12 cellular contexts compared by ENCODE assay signal in the genomic region with DNA sequence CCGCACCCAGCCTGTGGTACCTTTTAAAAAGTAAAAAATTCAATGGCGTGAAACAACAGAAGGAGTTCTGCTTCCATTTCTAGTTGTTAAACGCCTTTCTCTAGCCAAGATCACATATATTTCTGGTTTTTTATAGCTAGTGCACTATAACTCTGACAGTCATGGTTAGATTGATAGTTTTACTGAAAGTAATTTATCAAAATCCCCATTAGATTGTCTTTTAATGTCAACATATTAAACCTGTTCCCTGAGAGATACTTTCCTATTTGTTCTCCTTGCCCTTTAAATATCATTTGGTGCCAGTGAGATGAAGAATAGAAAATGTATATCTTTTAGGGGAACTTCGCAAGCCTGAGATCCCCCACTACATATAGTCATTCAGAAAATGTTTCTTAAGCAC. TPM values are rescaled to one million over a fixed set of nuclear protein-coding genes. Genes with fewer than 3 reads are reported as not detected.
DNase-seq lines count a peak whose midpoint lies in the region; ATAC-seq and FAIRE-seq lines count a peak whose summit lies in the region.
"Had no signal": no experiment of that assay in that cellular context is flagged by ENCODE, and none has a peak within 500 bp of the region (broad histone marks: within the 10 kb centered on the region; RNA-seq: fewer than 3 reads in every experiment).

No MANE protein-coding gene starts in this region.

- H3K9me3 Mint-ChIP-seq in activated CD8-positive, alpha-beta T cell treated with anti-CD3 and anti-CD28 coated beads, Interleukin-2, amount 10 ng/mL, durations not matched to agents 7 days and 5 days (ENCODE audit: insufficient read depth), result no peaks in the 10 kb centered on the region
- no peaks in the 10 kb centered on the region for H3K9me3 Mint-ChIP-seq in natural killer cell treated with Interleukin-12 subunit alpha and Interleukin-12 subunit beta and Interleukin-15 and Interleukin-18, amount 100 ng/mL, for 72 hours

- DNase-seq in GM18507 (ENCODE audit: extremely low spot score, insufficient read length, low read depth) (no peak), DMS53 (lab: John Stamatoyannopoulos, UW) (no peak), NK-92 (lab: John Stamatoyannopoulos, UW; ENCODE audit: unreplicated experiment) (no peak)
- DNase-seq in activated CD8-positive, alpha-beta T cell treated with anti-CD3 and anti-CD28 coated beads, Interleukin-2, amount 10 ng/mL, durations not matched to agents 7 days and 5 days, result no peak
- no peak for DNase-seq in natural killer cell treated with Interleukin-12 subunit alpha and Interleukin-12 subunit beta and Interleukin-15 and Interleukin-18, amount 100 ng/mL, for 72 hours (ENCODE audit: low spot score)
- no peak for DNase-seq in activated CD4-positive, alpha-beta T cell treated with anti-CD3 and anti-CD28 coated beads, Interleukin-2, amount 50 U/mL, for 1 hour
- DNase-seq: activated effector memory CD4-positive, alpha-beta T cell treated with Interleukin-2 at 50 U/mL for 16 hours; NCI-H1436; T-helper 9 cell had no signal

- no peak overlapping the region for H3K4me3 ChIP-seq in ACC112 (ENCODE audit: low read depth, low read length)

- H3K36me3 Mint-ChIP-seq in activated CD8-positive, alpha-beta T cell treated with anti-CD3 and anti-CD28 coated beads, Interleukin-2, amount 10 ng/mL, durations not matched to agents 7 days and 5 days (ENCODE audit: low read depth), result peaks cover 55% of the 10 kb centered on the region
- H3K36me3 Mint-ChIP-seq in natural killer cell treated with Interleukin-12 subunit alpha and Interleukin-12 subunit beta and Interleukin-15 and Interleukin-18, amount 100 ng/mL, for 72 hours, result peaks cover 13% of the 10 kb centered on the region

- FAIRE-seq in GM18507 (lab: Jason Lieb, UNC), result peak; percentile 69
- FAIRE-seq: frontal cortex had no signal

- H3K27me3 Mint-ChIP-seq in activated CD8-positive, alpha-beta T cell treated with anti-CD3 and anti-CD28 coated beads, Interleukin-2, amount 10 ng/mL, durations not matched to agents 7 days and 5 days (ENCODE audit: low read depth), result no peaks in the 10 kb centered on the region
- H3K27me3 Mint-ChIP-seq in natural killer cell treated with Interleukin-12 subunit alpha and Interleukin-12 subunit beta and Interleukin-15 and Interleukin-18, amount 100 ng/mL, for 72 hours, result no peaks in the 10 kb centered on the region

- no peak overlapping the region for H2AFZ ChIP-seq in ACC112 (ENCODE audit: low read length, unreplicated experiment)

- no peaks in the 10 kb centered on the region for H3K36me3 ChIP-seq in ACC112 (ENCODE audit: insufficient read depth, low read length)

- POLR2A ChIA-PET in activated CD8-positive, alpha-beta T cell treated with anti-CD3 and anti-CD28 coated beads, Interleukin-2, amount 10 ng/mL, durations not matched to agents 7 days and 5 days (lab: Charles Lee), result interaction anchor here (1.5 to 16.0 kb wide), 6 partner anchors 6 to 39 kb away, joined by 3 to 381 read pairs (median 32); a partner anchor contains a TSS

- H3K27me3 ChIP-seq in ACC112 (ENCODE audit: insufficient read depth, low read length), result no peaks in the 10 kb centered on the region

- H3K79me2 ChIP-seq in ACC112 (ENCODE audit: control insufficient read depth, insufficient read depth, low read length, unreplicated experiment), result peaks cover 93% of the 10 kb centered on the region

- no peak for ATAC-seq in activated CD8-positive, alpha-beta T cell treated with anti-CD3 and anti-CD28 coated beads, Interleukin-2, amount 10 ng/mL, durations not matched to agents 7 days and 5 days
- no peak for ATAC-seq in natural killer cell treated with Interleukin-12 subunit alpha and Interleukin-12 subunit beta and Interleukin-15 and Interleukin-18, amount 100 ng/mL, for 72 hours
- ATAC-seq in HG02588 (IDR thresholded peaks at IDR 0.05; ENCODE audit: unreplicated experiment), result no peak

- H3K4me1 ChIP-seq in ACC112 (ENCODE audit: control insufficient read depth, insufficient read depth, low read length, unreplicated experiment), result peaks cover 71% of the 10 kb centered on the region

- peaks cover 91% of the 10 kb centered on the region for H3K4me1 Mint-ChIP-seq in activated CD8-positive, alpha-beta T cell treated with anti-CD3 and anti-CD28 coated beads, Interleukin-2, amount 10 ng/mL, durations not matched to agents 7 days and 5 days (ENCODE audit: low read depth)
- H3K4me1 Mint-ChIP-seq in natural killer cell treated with Interleukin-12 subunit alpha and Interleukin-12 subunit beta and Interleukin-15 and Interleukin-18, amount 100 ng/mL, for 72 hours (ENCODE audit: low read depth in 2 of 2), result peaks cover 61 to 79% of the 10 kb centered on the region in 2 donors

- H3K27ac ChIP-seq in ACC112 (ENCODE audit: low read depth, low read length), result peak overlapping the region; percentile 67

- H3K4me3 Mint-ChIP-seq in activated CD8-positive, alpha-beta T cell treated with anti-CD3 and anti-CD28 coated beads, Interleukin-2, amount 10 ng/mL, durations not matched to agents 7 days and 5 days, result peak overlapping the region; percentile 76
- peak overlapping the region; percentile 88 for H3K4me3 Mint-ChIP-seq in natural killer cell treated with Interleukin-12 subunit alpha and Interleukin-12 subunit beta and Interleukin-15 and Interleukin-18, amount 100 ng/mL, for 72 hours

- H3K27ac Mint-ChIP-seq in activated CD8-positive, alpha-beta T cell treated with anti-CD3 and anti-CD28 coated beads, Interleukin-2, amount 10 ng/mL, durations not matched to agents 7 days and 5 days, result peak overlapping the region; percentile 99
- H3K27ac Mint-ChIP-seq in natural killer cell treated with Interleukin-12 subunit alpha and Interleukin-12 subunit beta and Interleukin-15 and Interleukin-18, amount 100 ng/mL, for 72 hours, result peak overlapping the region; percentile 99

- CTCF ChIA-PET in activated CD8-positive, alpha-beta T cell treated with anti-CD3 and anti-CD28 coated beads, Interleukin-2, amount 10 ng/mL, durations not matched to agents 7 days and 5 days (lab: Charles Lee), result interaction anchor here (1.1 to 16.5 kb wide), 8 partner anchors 6 to 289 kb away, joined by 3 to 206 read pairs (median 8); a partner anchor contains a TSS

RNA-seq across cellular contexts. Expression of a gene that starts 7.3 kb away (rescaled TPM):
- total RNA-seq in activated CD8-positive, alpha-beta T cell treated with anti-CD3 and anti-CD28 coated beads, Interleukin-2, amount 10 ng/mL, durations not matched to agents 7 days and 5 days, result 100 to 1,000 TPM; 106 to 107 TPM
- 100 to 1,000 TPM; 132 to 158 TPM for total RNA-seq in natural killer cell treated with Interleukin-12 subunit alpha and Interleukin-12 subunit beta and Interleukin-15 and Interleukin-18, amount 100 ng/mL, for 72 hours
